Comparison of ENCODE assay signal across 7 cellular contexts in genomic region chr1:93277530-93277929, GRCh38.
DNase-seq lines count a peak whose midpoint lies in the region; ATAC-seq, FAIRE-seq and TF ChIP-seq lines count a peak whose summit lies in the region.
"Not testable (repeated sequence)": the region's sequence is repeated elsewhere in the genome, so short reads cannot be mapped to it uniquely, and the experiment has no call there.

No MANE protein-coding gene starts in this region.

- not testable (repeated sequence) for H3K4me1 Mint-ChIP-seq in neural progenitor cell

- H2AK5ac ChIP-seq in H1 (ENCODE audit: low read depth, low read length) = not testable (repeated sequence)

- H3K18ac ChIP-seq in H1 (ENCODE audit: extremely low read depth, low read length) = not testable (repeated sequence)

- in situ Hi-C loops in Caki2 (cut with HindIII; ENCODE audit: low pct_unique_long_range_greater_than_20kb, low sequenced_read_pairs) = not testable (repeated sequence)

- H3K14ac ChIP-seq in H1 (ENCODE audit: insufficient read length) = not testable (repeated sequence)

- H3K27ac ChIP-seq in HUES48 (ENCODE audit: low read depth, low read length) (peak overlapping the region; percentile 81), left lung (peak overlapping the region; percentile 33 to 48), neural progenitor cell (peak overlapping the region; percentile 59)
- H3K27ac ChIP-seq in H1 (ENCODE audit: low read depth, low read length) = not testable (repeated sequence)

- 26% methylated on average over 3 of the region's 3 CpGs; no CpG with 5 or more reads in 1 of the 2 experiments for WGBS in H1 (ENCODE audit: extremely low coverage in 1 of 2, insufficient coverage in 1 of 2, insufficient read length in 1 of 2, insufficient replicate concordance in 2 of 2, low coverage in 1 of 2, low lambda C conversion rate in 2 of 2, missing lambda C conversion rate in 1 of 2), 2 experiments

- not testable (repeated sequence) for H3K56ac ChIP-seq in H1 (replicated peaks; ENCODE audit: insufficient read length, low read depth, low read length)

- TF ChIP-seq POLR2A in H1 (IDR thresholded peaks at IDR 0.05; ENCODE audit: control extremely low read depth in 1 of 2, low read depth in 2 of 2, low read length in 2 of 2) = not testable (repeated sequence)

- H3K9me3 Mint-ChIP-seq in neural progenitor cell = not testable (repeated sequence)

- not testable (repeated sequence) for H4K91ac ChIP-seq in H1 (replicated peaks; ENCODE audit: insufficient read length, low read length)

- peak; percentile 25 for DNase-seq in Caki2 (ENCODE audit: low read depth)
- not testable (repeated sequence) for DNase-seq in NT2/D1 (ENCODE audit: low read depth, low spot score); H1 (ENCODE audit: low read depth in 1 of 2, low spot score in 2 of 2); left lung; neural progenitor cell (ENCODE audit: low spot score)

- not testable (repeated sequence) for H3K23ac ChIP-seq in H1 (ENCODE audit: insufficient read length)

- not testable (repeated sequence) for H3K9me3 ChIP-seq in HUES48 (ENCODE audit: control insufficient read depth, insufficient read depth, low read length); H1 (ENCODE audit: insufficient read depth in 2 of 2, low read depth in 1 of 2, low read length in 1 of 2); iPS-15b (ENCODE audit: control insufficient read depth, insufficient read depth, low read length); left lung; neural progenitor cell (ENCODE audit: low read depth)
- peaks cover 12% of the 10 kb centered on the region for H3K9me3 ChIP-seq in NT2/D1 (ENCODE audit: insufficient read depth, low read length)

- H3K23me2 ChIP-seq in H1 (ENCODE audit: low read depth, low read length) = not testable (repeated sequence)

- H2AFZ ChIP-seq in H1 (ENCODE audit: low read length); neural progenitor cell (replicated peaks): not testable (repeated sequence)

- not testable (repeated sequence) for TF ChIP-seq CTCF in H1 (IDR thresholded peaks at IDR 0.05; ENCODE audit: control extremely low read depth in 1 of 3, insufficient read depth in 1 of 3, low read depth in 1 of 3, low read length in 3 of 3); left lung (IDR thresholded peaks at IDR 0.05); neural progenitor cell (IDR thresholded peaks at IDR 0.05)

- not testable (repeated sequence) for TF ChIP-seq RAD21 in H1 (IDR thresholded peaks at IDR 0.05 in 1 of 2, conservative IDR thresholded peaks at IDR 0.05 in 1 of 2; ENCODE audit: low read depth in 2 of 2, low read length in 2 of 2)

- H3K27me3 Mint-ChIP-seq in neural progenitor cell (ENCODE audit: insufficient read depth, low read depth) = not testable (repeated sequence)

- H3K27me3 ChIP-seq in HUES48 (ENCODE audit: control insufficient read depth, insufficient read depth, low read length); NT2/D1 (ENCODE audit: insufficient read depth, insufficient read length); H1 (replicated peaks in 1 of 4; ENCODE audit: control insufficient read depth in 3 of 4, extremely low read depth in 1 of 4, insufficient read depth in 3 of 4, low read length in 3 of 4); iPS-15b (ENCODE audit: control insufficient read depth, insufficient read depth, low read length); left lung; neural progenitor cell: not testable (repeated sequence)

- ATAC-seq in left lung = not testable (repeated sequence)

- H3K4me3 Mint-ChIP-seq in neural progenitor cell = not testable (repeated sequence)

- peaks cover 23% of the 10 kb centered on the region for H3F3A ChIP-seq in neural progenitor cell (ENCODE audit: low read depth)

- not testable (repeated sequence) for H2BK15ac ChIP-seq in H1 (ENCODE audit: low read length)

- peaks cover 18% of the 10 kb centered on the region for H3K36me3 Mint-ChIP-seq in neural progenitor cell

- H2BK12ac ChIP-seq in H1 (ENCODE audit: low read depth, low read length) = not testable (repeated sequence)

- H3K79me2 ChIP-seq in H1 (ENCODE audit: control insufficient read depth in 1 of 2, insufficient read depth in 2 of 2, low read length in 2 of 2); neural progenitor cell (ENCODE audit: low read depth): not testable (repeated sequence)

- H4K5ac ChIP-seq in H1 (ENCODE audit: insufficient read length, low read depth, low read length) = peak overlapping the region; percentile 66

- not testable (repeated sequence) for H2BK5ac ChIP-seq in H1 (ENCODE audit: low read depth, low read length)

- FAIRE-seq in H1 (lab: Jason Lieb, UNC) = not testable (repeated sequence)

- H3K27ac Mint-ChIP-seq in neural progenitor cell = not testable (repeated sequence)

- not testable (repeated sequence) for H2BK20ac ChIP-seq in H1 (ENCODE audit: low read length)

- H3K4me3 ChIP-seq in HUES48 (ENCODE audit: low read depth, low read length) (peak overlapping the region; percentile 38; the same call in 1 of the 2 replicates), H1 (ENCODE audit: extremely low read depth in 1 of 4, insufficient read depth in 2 of 4, low read depth in 3 of 4, low read length in 4 of 4) (peak overlapping the region in 1 of 4 experiments; percentile 28; a peak in 1 of 8 replicates), iPS-15b (ENCODE audit: low read depth, low read length) (peak overlapping the region; percentile 19)
- not testable (repeated sequence) for H3K4me3 ChIP-seq in NT2/D1 (ENCODE audit: insufficient read length, low read depth); left lung; neural progenitor cell

- CTCF ChIA-PET in H1 (lab: Charles Lee; ENCODE audit: partially characterized antibody) = interaction anchor here (1.3 kb wide), 1 partner anchor 27 kb away, joined by 3 read pairs; no protein-coding TSS in a partner anchor

- not testable (repeated sequence) for H3K36me3 ChIP-seq in HUES48 (ENCODE audit: control insufficient read depth, insufficient read depth, low read length); NT2/D1 (ENCODE audit: insufficient read depth, insufficient read length, low read length); H1 (ENCODE audit: control insufficient read depth in 2 of 4, insufficient read depth in 4 of 4, low read length in 3 of 4); iPS-15b (ENCODE audit: control insufficient read depth, insufficient read depth, low read length); left lung; neural progenitor cell

- POLR2A ChIA-PET in H1 (lab: Charles Lee; ENCODE audit: partially characterized antibody) = interaction anchor here (0.6 kb wide), 1 partner anchor 106 kb away, joined by 3 read pairs; no protein-coding TSS in a partner anchor

- H2BK120ac ChIP-seq in H1 (replicated peaks; ENCODE audit: low read depth, low read length) = not testable (repeated sequence)

- H4K20me1 ChIP-seq in H1 (replicated peaks in 1 of 2; ENCODE audit: control insufficient read depth in 1 of 2, insufficient read depth in 2 of 2, low read length in 2 of 2); neural progenitor cell (ENCODE audit: low read depth): not testable (repeated sequence)

- H3K4me2 ChIP-seq in H1 (ENCODE audit: insufficient read depth in 1 of 2, low read depth in 2 of 2, low read length in 2 of 2) (peak overlapping the region; percentile 21 to 37; a peak in 2 of 4 replicates), neural progenitor cell (peak overlapping the region; percentile 43)

- H3K9ac ChIP-seq in HUES48 (ENCODE audit: low read depth, low read length) (peak overlapping the region; percentile 67), NT2/D1 (ENCODE audit: insufficient read length, low read depth) (peak overlapping the region; percentile 57)
- not testable (repeated sequence) for H3K9ac ChIP-seq in H1 (replicated peaks in 1 of 4; ENCODE audit: extremely low read depth in 1 of 4, low read depth in 3 of 4, low read length in 3 of 4); iPS-15b (ENCODE audit: low read depth, low read length); neural progenitor cell

- H3K4ac ChIP-seq in H1 (replicated peaks; ENCODE audit: insufficient read length, low read depth, low read length) = not testable (repeated sequence)

- H3K79me1 ChIP-seq in H1 (ENCODE audit: low read depth, low read length) = not testable (repeated sequence)

- TF ChIP-seq EP300 in H1 (IDR thresholded peaks at IDR 0.05; ENCODE audit: borderline replicate concordance in 1 of 2, low read depth in 2 of 2, low read length in 2 of 2) = not testable (repeated sequence)

- intact Hi-C loops in left lung (cut with DNase I) = not testable (repeated sequence)

- H4K8ac ChIP-seq in H1 (ENCODE audit: extremely low read depth, insufficient read depth, low read length) = not testable (repeated sequence)

- H3K4me1 ChIP-seq in HUES48 (ENCODE audit: control insufficient read depth, insufficient read depth, low read length) = peaks cover 27% of the 10 kb centered on the region
- H3K4me1 ChIP-seq in NT2/D1 (ENCODE audit: insufficient read depth, insufficient read length); left lung: not testable (repeated sequence)
- H3K4me1 ChIP-seq in H1 (replicated peaks in 1 of 4; ENCODE audit: control insufficient read depth in 3 of 4, insufficient read depth in 4 of 4, low read length in 3 of 4) = peaks cover 0 to 21% (median 5%) of the 10 kb centered on the region in 4 experiments; a peak in 4 of 7 replicates
- H3K4me1 ChIP-seq in iPS-15b (ENCODE audit: control insufficient read depth, insufficient read depth, low read length) = peaks cover 15% of the 10 kb centered on the region
- peaks cover 13% of the 10 kb centered on the region for H3K4me1 ChIP-seq in neural progenitor cell
